In genomic region chr20:44649976-44650375, GRCh38 we compare ENCODE assay signal across 14 cellular contexts. TPM values are rescaled to one million over a fixed set of nuclear protein-coding genes. Genes with fewer than 3 reads are reported as not detected.
DNase-seq lines count a peak whose midpoint lies in the region; ATAC-seq and TF ChIP-seq lines count a peak whose summit lies in the region.
"Had no signal": no experiment of that assay in that cellular context is flagged by ENCODE, and none has a peak within 500 bp of the region (broad histone marks: within the 10 kb centered on the region; RNA-seq: fewer than 3 reads in every experiment).

No MANE protein-coding gene starts in this region.

- no peak for ATAC-seq in activated naive CD8-positive, alpha-beta T cell treated with anti-CD3 and anti-CD28 coated beads, Interleukin-2, amount 10 ng/mL, durations not matched to agents 7 days and 5 days (ENCODE audit: low read depth)
- ATAC-seq in HG02973 (IDR thresholded peaks at IDR 0.05; ENCODE audit: unreplicated experiment) (no peak), GM19023 (IDR thresholded peaks at IDR 0.05; ENCODE audit: unreplicated experiment) (no peak)
- ATAC-seq: mucosa of descending colon had no signal

- TF ChIP-seq CTCF in neural crest cell (conservative IDR thresholded peaks at IDR 0.05) = no peak

- H3K27ac Mint-ChIP-seq in T-helper 1 cell treated with Interleukin-12 subunit alpha and Interleukin-12 subunit beta and Interleukin-4 antibody, amounts not matched to agents 30 μg/mL and 1 μg/mL, for 36 hours = peak overlapping the region; percentile 91
- no peak overlapping the region for H3K27ac Mint-ChIP-seq in IgD-negative memory B cell
- H3K27ac Mint-ChIP-seq in activated naive CD8-positive, alpha-beta T cell treated with anti-CD3 and anti-CD28 coated beads, Interleukin-2, amount 10 ng/mL, durations not matched to agents 7 days and 5 days = peak overlapping the region; percentile 91
- H3K27ac Mint-ChIP-seq in neural crest cell (ENCODE audit: unreplicated experiment) = no peak overlapping the region

- peaks cover 59% of the 10 kb centered on the region for H3K4me1 Mint-ChIP-seq in T-helper 1 cell treated with Interleukin-12 subunit alpha and Interleukin-12 subunit beta and Interleukin-4 antibody, amounts not matched to agents 30 μg/mL and 1 μg/mL, for 36 hours (ENCODE audit: low read depth)
- peaks cover 27 to 49% (median 36%) of the 10 kb centered on the region in 3 donors for H3K4me1 Mint-ChIP-seq in IgD-negative memory B cell
- H3K4me1 Mint-ChIP-seq in activated naive CD8-positive, alpha-beta T cell treated with anti-CD3 and anti-CD28 coated beads, Interleukin-2, amount 10 ng/mL, durations not matched to agents 7 days and 5 days = peaks cover 60% of the 10 kb centered on the region
- peaks cover 25% of the 10 kb centered on the region for H3K4me1 Mint-ChIP-seq in neural crest cell

- peak overlapping the region; percentile 94 for H3K4me3 Mint-ChIP-seq in T-helper 1 cell treated with Interleukin-12 subunit alpha and Interleukin-12 subunit beta and Interleukin-4 antibody, amounts not matched to agents 30 μg/mL and 1 μg/mL, for 36 hours
- H3K4me3 Mint-ChIP-seq in IgD-negative memory B cell (peak overlapping the region; percentile 44 to 83 (median 76)), neural crest cell (peak overlapping the region; percentile 34)
- H3K4me3 Mint-ChIP-seq in activated naive CD8-positive, alpha-beta T cell treated with anti-CD3 and anti-CD28 coated beads, Interleukin-2, amount 10 ng/mL, durations not matched to agents 7 days and 5 days = peak overlapping the region; percentile 96

- DNase-seq in T-helper 1 cell (no peak), neural crest cell (ENCODE audit: low read depth, low spot score) (no peak), NCI-H748 treated with DMSO at 0.1 percent for 48 hours (lab: John Stamatoyannopoulos, UW) (no peak)
- DNase-seq in activated naive CD8-positive, alpha-beta T cell treated with anti-CD3 and anti-CD28 coated beads, Interleukin-2, amount 10 ng/mL, durations not matched to agents 7 days and 5 days = no peak
- DNase-seq: DMS 273 treated with DMSO at 0.1 percent for 48 hours, KBM-7, mucosa of descending colon, NCI-H2107, right lobe of liver, tibial artery had no signal

- POLR2A ChIA-PET in activated naive CD8-positive, alpha-beta T cell treated with anti-CD3 and anti-CD28 coated beads, Interleukin-2, amount 10 ng/mL, durations not matched to agents 7 days and 5 days (lab: Charles Lee) = interaction anchor here (0.8 to 1.6 kb wide), 6 partner anchors 18 to 317 kb away, joined by 3 to 6 read pairs (median 4); partner anchors contain the start of genes STK4, TTPAL and YWHAB

- peaks cover 23% of the 10 kb centered on the region for H3K36me3 Mint-ChIP-seq in T-helper 1 cell treated with Interleukin-12 subunit alpha and Interleukin-12 subunit beta and Interleukin-4 antibody, amounts not matched to agents 30 μg/mL and 1 μg/mL, for 36 hours (ENCODE audit: low read depth)
- H3K36me3 Mint-ChIP-seq in IgD-negative memory B cell (peaks cover 1% of the 10 kb centered on the region), neural crest cell (ENCODE audit: low read depth) (no peaks in the 10 kb centered on the region)
- H3K36me3 Mint-ChIP-seq in activated naive CD8-positive, alpha-beta T cell treated with anti-CD3 and anti-CD28 coated beads, Interleukin-2, amount 10 ng/mL, durations not matched to agents 7 days and 5 days = peaks cover 23% of the 10 kb centered on the region

- H3K9me3 Mint-ChIP-seq in T-helper 1 cell treated with Interleukin-12 subunit alpha and Interleukin-12 subunit beta and Interleukin-4 antibody, amounts not matched to agents 30 μg/mL and 1 μg/mL, for 36 hours = no peaks in the 10 kb centered on the region
- no peaks in the 10 kb centered on the region for H3K9me3 Mint-ChIP-seq in IgD-negative memory B cell
- no peaks in the 10 kb centered on the region for H3K9me3 Mint-ChIP-seq in activated naive CD8-positive, alpha-beta T cell treated with anti-CD3 and anti-CD28 coated beads, Interleukin-2, amount 10 ng/mL, durations not matched to agents 7 days and 5 days
- H3K9me3 Mint-ChIP-seq in neural crest cell = no peaks in the 10 kb centered on the region

- H3K27me3 Mint-ChIP-seq in T-helper 1 cell treated with Interleukin-12 subunit alpha and Interleukin-12 subunit beta and Interleukin-4 antibody, amounts not matched to agents 30 μg/mL and 1 μg/mL, for 36 hours (ENCODE audit: low read depth) = no peaks in the 10 kb centered on the region
- H3K27me3 Mint-ChIP-seq in IgD-negative memory B cell = peaks cover 2% of the 10 kb centered on the region
- no peaks in the 10 kb centered on the region for H3K27me3 Mint-ChIP-seq in activated naive CD8-positive, alpha-beta T cell treated with anti-CD3 and anti-CD28 coated beads, Interleukin-2, amount 10 ng/mL, durations not matched to agents 7 days and 5 days
- H3K27me3 Mint-ChIP-seq in neural crest cell (ENCODE audit: low read depth) = peaks cover 29% of the 10 kb centered on the region

RNA-seq across cellular contexts. Expression of gene ADA, which starts 1.5 kb away (rescaled TPM):
- polyA plus RNA-seq in IgD-negative memory B cell = 10.5 TPM
- total RNA-seq in activated naive CD8-positive, alpha-beta T cell treated with anti-CD3 and anti-CD28 coated beads, Interleukin-2, amount 10 ng/mL, durations not matched to agents 7 days and 5 days = 10 to 100 TPM; 90.4 to 98.8 TPM
- 8.2 and 9.0 TPM in 2 replicates for total RNA-seq in neural crest cell

Comparison
In these comparisons a context has a peak if more than half of its experiments do, and no peak if none do; other contexts are left out.
1. H3K27ac Mint-ChIP-seq: peak in T-helper 1 cell treated with Interleukin-12 subunit alpha and Interleukin-12 subunit beta and Interleukin-4 antibody, amounts not matched to agents 30 μg/mL and 1 μg/mL, for 36 hours (single experiment) and activated naive CD8-positive, alpha-beta T cell treated with anti-CD3 and anti-CD28 coated beads, Interleukin-2, amount 10 ng/mL, durations not matched to agents 7 days and 5 days (single experiment); none in IgD-negative memory B cell (0 of 3) and neural crest cell (single experiment).
2. H3K4me3 Mint-ChIP-seq: peak in every context shown above with its lines; median percentile 96 in activated naive CD8-positive, alpha-beta T cell treated with anti-CD3 and anti-CD28 coated beads, Interleukin-2, amount 10 ng/mL, durations not matched to agents 7 days and 5 days; 94 in T-helper 1 cell treated with Interleukin-12 subunit alpha and Interleukin-12 subunit beta and Interleukin-4 antibody, amounts not matched to agents 30 μg/mL and 1 μg/mL, for 36 hours; 76 in IgD-negative memory B cell; 34 in neural crest cell.